ENCODE assay signal across 18 cellular contexts in genomic region chr4:83552085-83552484, GRCh38. TPM values are rescaled to one million over a fixed set of nuclear protein-coding genes. Genes with fewer than 3 reads are reported as not detected.
DNase-seq lines count a peak whose midpoint lies in the region; ATAC-seq, FAIRE-seq and TF ChIP-seq lines count a peak whose summit lies in the region.
"Had no signal": no experiment of that assay in that cellular context is flagged by ENCODE, and none has a peak within 500 bp of the region (broad histone marks: within the 10 kb centered on the region; RNA-seq: fewer than 3 reads in every experiment).

No MANE protein-coding gene starts in this region.

- in situ Hi-C loops in Panc1 (cut with HindIII; ENCODE audit: low pct_unique_long_range_greater_than_20kb, low sequenced_read_pairs): no loop called here

- peak overlapping the region; percentile 76 for H3K4me2 ChIP-seq in A549
- H3K4me2 ChIP-seq: SK-N-SH had no signal

- H3K9me3 ChIP-seq in A549 (no peaks in the 10 kb centered on the region), Panc1 (ENCODE audit: control insufficient read depth, insufficient read depth, low read depth, low read length) (no peaks in the 10 kb centered on the region)
- H3K9me3 ChIP-seq: SK-N-SH had no signal

- intact Hi-C loops in Panc1 (cut with micrococcal nuclease; ENCODE audit: unreplicated experiment): loop anchor here (10.0 kb wide), 1 partner anchor 657 kb away; the partner anchor contains the start of gene SEC31A

- no peak for TF ChIP-seq EP300 in A549 (IDR thresholded peaks at IDR 0.05)

- DNase-seq in A549 (ENCODE audit: low read depth in 1 of 2, low spot score in 1 of 2) (peak in 1 of 2 experiments; percentile 58), ELR (ENCODE audit: low read depth) (peak; percentile 92), Panc1 (ENCODE audit: low read depth, low spot score) (no peak), fibroblast of the aortic adventitia (ENCODE audit: low read depth) (peak; percentile 87), H54 (ENCODE audit: insufficient read length, low spot score) (no peak)
- DNase-seq: activated CD4-positive, alpha-beta T cell treated with anti-CD3 and anti-CD28 coated beads for 4 hours; activated effector memory CD4-positive, alpha-beta T cell treated with anti-CD3 and anti-CD28 coated beads, Interleukin-2, amount 50 U/mL, for 16 hours; C1 segment of cervical spinal cord; H9; SK-N-SH; stimulated activated CD4-positive, alpha-beta T cell treated with anti-CD3 and anti-CD28 coated beads, Interleukin-15, amount 100 ng/mL, for 24 hours; stimulated activated CD8-positive, alpha-beta memory T cell treated with anti-CD3 and anti-CD28 coated beads, Interleukin-4, amount 100 ng/mL, for 48 hours had no signal

- CTCF ChIA-PET in A549 (lab: Yijun Ruan, JAX) (interaction anchor here (1.5 kb wide), 1 partner anchor 12 kb away, joined by 3 read pairs; no protein-coding TSS in a partner anchor), Panc1 (lab: Charles Lee) (no interaction called here)

- no TSS peak for BruUV-seq in Panc1 (replicated peaks; lab: Mats Ljungman, UMichigan)

- no peak for TF ChIP-seq RAD21 in A549 (conservative IDR thresholded peaks at IDR 0.05 in 1 of 2, IDR thresholded peaks at IDR 0.05 in 1 of 2)

- H3K27me3 ChIP-seq in Panc1 (ENCODE audit: control insufficient read depth, insufficient read depth, low read length): no peaks in the 10 kb centered on the region

- POLR2A ChIA-PET in A549 (lab: Yijun Ruan, JAX) (no interaction called here), Panc1 (lab: Charles Lee) (interaction anchor here (0.6 kb wide), 1 partner anchor 776 kb away, joined by 4 read pairs; no protein-coding TSS in a partner anchor)

- H3K4me3 ChIP-seq in A549: peak overlapping the region; percentile 1; the same call in 1 of the 3 replicates
- no peak overlapping the region for H3K4me3 ChIP-seq in Panc1 (ENCODE audit: low read depth in 2 of 2, low read length in 2 of 2)
- H3K4me3 ChIP-seq in fibroblast of the aortic adventitia (ENCODE audit: low read depth, low read length): no peak overlapping the region

- no peaks in the 10 kb centered on the region; the same call in 1 of the 2 replicates for H3K36me3 ChIP-seq in Panc1 (ENCODE audit: control insufficient read depth, insufficient read depth, low read length)

- TF ChIP-seq CTCF in A549 (IDR thresholded peaks at IDR 0.05): no peak
- TF ChIP-seq CTCF in Panc1 (IDR thresholded peaks at IDR 0.05): no peak
- TF ChIP-seq CTCF in fibroblast of the aortic adventitia (IDR thresholded peaks at IDR 0.05; ENCODE audit: insufficient read depth, low read length): no peak

- ATAC-seq in A549 (peak; percentile 61 to 64; a peak in 4 of 6 replicates), Panc1 (peak; percentile 27; the same call in 1 of the 2 replicates), HG02571 (IDR thresholded peaks at IDR 0.05; ENCODE audit: unreplicated experiment) (no peak), GM21723 (IDR thresholded peaks at IDR 0.05; ENCODE audit: unreplicated experiment) (no peak), GM21367 (IDR thresholded peaks at IDR 0.05; ENCODE audit: unreplicated experiment) (no peak)
- ATAC-seq: esophagus mucosa had no signal

- H3K4me1 ChIP-seq in A549 (peaks cover 91% of the 10 kb centered on the region), Panc1 (ENCODE audit: control insufficient read depth, insufficient read depth, low read length) (peaks cover 32% of the 10 kb centered on the region)

- TF ChIP-seq POLR2A in A549 (IDR thresholded peaks at IDR 0.05; ENCODE audit: low read length) (no peak), H54 (IDR thresholded peaks at IDR 0.05; ENCODE audit: low read depth, low read length) (no peak)

- H3K27ac ChIP-seq in A549: peak overlapping the region; percentile 87 to 98
- H3K27ac ChIP-seq in Panc1 (ENCODE audit: low read length): 0 out of 2 replicates have a peak overlapping the region, but pooled peaks have one; percentile 34

- WGBS in A549 (ENCODE audit: missing lambda C conversion rate): 2% methylated on average over 3 of the region's 3 CpGs

- FAIRE-seq in A549 (lab: Jason Lieb, UNC) (no peak), H54 (lab: Jason Lieb, UNC) (no peak)
- FAIRE-seq: islet of Langerhans had no signal

TF ChIP-seq in A549, 52 proteins besides CTCF, POLR2A, EP300 and RAD21:
- TF ChIP-seq MAFK (IDR thresholded peaks at IDR 0.05; ENCODE audit: partially characterized antibody) (no peak), TFCP2L1 (CRISPR knock-in tag; IDR thresholded peaks at IDR 0.05) (no peak), MAX (IDR thresholded peaks at IDR 0.05) (0 out of 2 replicates have a peak, but pooled peaks have one; percentile 41), CEBPB (IDR thresholded peaks at IDR 0.05) (peak in 1 of 2 experiments; percentile 57; a peak in 1 of 4 replicates), FOXS1 (CRISPR knock-in tag; IDR thresholded peaks at IDR 0.05) (no peak), GATA3 (IDR thresholded peaks at IDR 0.05; ENCODE audit: borderline replicate concordance) (0 out of 2 replicates have a peak, but pooled peaks have one; percentile 0)

RNA-seq across cellular contexts. Expression of gene GPAT3, which starts 16.2 kb away (rescaled TPM):
- polyA plus RNA-seq in A549 (2011; rRNA removed) (29.9 and 44.9 TPM in 2 replicates), A549 (2017; fragmentation: RNase III; extraction: RNeasy Plus Mini Kit Qiagen cat#74134 plus additional on column Dnase treatment) (12.9 to 16.9 TPM (median 13.1 TPM) in 3 replicates)
- 13.7 and 17.1 TPM in 2 replicates for polyA plus RNA-seq in A549 (2012; cell fraction: cytosol; rRNA removed)
- 10.4 and 13.4 TPM in 2 replicates for polyA plus RNA-seq in A549 (2012; cell fraction: nucleus; rRNA removed)
- polyA minus RNA-seq in A549 (2011; rRNA and poly(A)+ RNA removed): 13.1 and 20.5 TPM in 2 replicates
- total RNA-seq in Panc1 (2021; ENCODE audit: unreplicated experiment) (15.1 TPM), fibroblast of the aortic adventitia (ENCODE audit: low replicate concordance) (10.7 and 15.2 TPM in 2 replicates)
- 7.6 TPM for polyA plus RNA-seq in Panc1 (2012; ENCODE audit: insufficient read length)
- polyA plus RNA-seq: neural cell had no signal

Comparison
In these comparisons a context has a peak if more than half of its experiments do, and no peak if none do; other contexts are left out.
1. ATAC-seq: peak in A549 (2 of 2) and Panc1 (single experiment); none in HG02571 (single experiment), GM21723 (single experiment) and GM21367 (single experiment).
2. DNase-seq: peak in ELR (single experiment) and fibroblast of the aortic adventitia (single experiment); none in Panc1 (single experiment) and H54 (single experiment).